Comparison of ENCODE assay signal across 17 cellular contexts in the genomic region with DNA sequence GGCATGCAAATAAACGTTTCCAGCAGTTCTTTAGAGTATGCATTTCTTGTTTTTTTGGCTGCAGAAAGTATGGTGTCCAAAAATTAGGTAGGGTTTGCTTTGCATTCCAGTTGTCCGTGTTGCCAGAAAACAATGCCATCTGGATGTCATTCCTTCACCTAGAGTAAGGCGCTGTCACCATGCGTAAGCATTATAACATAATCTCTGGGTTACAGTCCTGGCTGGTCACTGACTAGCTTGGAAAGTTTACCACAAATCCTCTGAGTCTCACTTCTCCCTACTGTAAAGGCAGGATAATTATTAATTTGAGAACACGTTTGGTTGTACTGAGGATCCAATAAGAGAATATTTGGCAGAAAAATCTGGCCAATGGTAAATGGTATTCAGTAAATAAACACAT.
DNase-seq lines count a peak whose midpoint lies in the region; ATAC-seq and TF ChIP-seq lines count a peak whose summit lies in the region.
"Had no signal": no experiment of that assay in that cellular context is flagged by ENCODE, and none has a peak within 500 bp of the region (broad histone marks: within the 10 kb centered on the region; RNA-seq: fewer than 3 reads in every experiment).

No MANE protein-coding gene starts in this region.

- peak; percentile 26 for DNase-seq in NCI-H82 (lab: John Stamatoyannopoulos, UW)
- DNase-seq in NCI-H82 treated with DMSO at 0.1 percent for 48 hours (lab: John Stamatoyannopoulos, UW; ENCODE audit: unreplicated experiment), result no peak
- no peak for DNase-seq in CD8-positive, alpha-beta T cell
- no peak for DNase-seq in activated T-helper 1 cell treated with anti-CD3 and anti-CD28 coated beads, Interleukin-12 subunit alpha, Interleukin-12 subunit beta, Interleukin-2, Interleukin-4 antibody, amounts not matched to agents 30 ng/mL and 10 ng/mL and 1 ng/mL, durations not matched to agents 14 hours and 24 hours and 36 hours (ENCODE audit: low spot score)
- DNase-seq in NCI-H345 (lab: John Stamatoyannopoulos, UW), result no peak
- DNase-seq in NCI-H187 (lab: John Stamatoyannopoulos, UW), result no peak
- DNase-seq: activated gamma-delta T cell, islet precursor cell, psoas muscle had no signal

- H3K27ac ChIP-seq in CD8-positive, alpha-beta T cell (ENCODE audit: low read depth, low read length), result peak overlapping the region; percentile 69
- peak overlapping the region in 1 of 2 donors; percentile 48 for H3K27ac ChIP-seq in mucosa of rectum (ENCODE audit: low read depth in 2 of 2, low read length in 2 of 2)
- H3K27ac ChIP-seq: 22Rv1, hepatocyte, psoas muscle had no signal

- H3K4me3 ChIP-seq in CD8-positive, alpha-beta T cell (ENCODE audit: low read depth, low read length), result no peak overlapping the region
- H3K4me3 ChIP-seq in mucosa of rectum (ENCODE audit: low read length in 2 of 2), result peak overlapping the region; percentile 53 to 79
- H3K4me3 ChIP-seq: colonic mucosa, hepatocyte, psoas muscle, smooth muscle cell had no signal

- no peak overlapping the region for H3K9ac ChIP-seq in mucosa of rectum (ENCODE audit: low read depth in 1 of 2, low read length in 2 of 2)

- intact Hi-C loops in CD8-positive, alpha-beta T cell (cut with DNase I, micrococcal nuclease), result loop anchor here in 1 of 2 experiments (1.0 to 10.0 kb wide), 5 partner anchors 14 to 1912 kb away; a partner anchor contains a TSS
- intact Hi-C loops in activated T-helper 1 cell treated with anti-CD3 and anti-CD28 coated beads, Interleukin-12 subunit alpha, Interleukin-12 subunit beta, Interleukin-2, Interleukin-4 antibody, amounts not matched to agents 30 ng/mL and 10 ng/mL and 1 ng/mL, durations not matched to agents 14 hours and 24 hours and 36 hours (cut with micrococcal nuclease), result loop anchor here (1.0 kb wide), 1 partner anchor 13 kb away; no protein-coding TSS in a partner anchor

- no peaks in the 10 kb centered on the region for H3K36me3 Mint-ChIP-seq in CD8-positive, alpha-beta T cell
- peaks cover 6% of the 10 kb centered on the region for H3K36me3 Mint-ChIP-seq in activated T-helper 1 cell treated with anti-CD3 and anti-CD28 coated beads, Interleukin-12 subunit alpha, Interleukin-12 subunit beta, Interleukin-2, Interleukin-4 antibody, amounts not matched to agents 30 ng/mL and 10 ng/mL and 1 ng/mL, durations not matched to agents 14 hours and 24 hours and 36 hours (ENCODE audit: low read depth)

- no peaks in the 10 kb centered on the region for H3K9me3 ChIP-seq in CD8-positive, alpha-beta T cell (ENCODE audit: low read length)
- H3K9me3 ChIP-seq in mucosa of rectum (ENCODE audit: control insufficient read depth in 2 of 2, low read length in 2 of 2), result peaks cover 0 to 2% of the 10 kb centered on the region in 2 donors
- H3K9me3 ChIP-seq: colonic mucosa had no signal

- CTCF ChIA-PET in CD8-positive, alpha-beta T cell (lab: Charles Lee), result interaction anchor here (1.7 kb wide), 1 partner anchor 19 kb away, joined by 5 read pairs; no protein-coding TSS in a partner anchor

- H3K9me3 Mint-ChIP-seq in CD8-positive, alpha-beta T cell, result peaks cover 10% of the 10 kb centered on the region
- peaks cover 17% of the 10 kb centered on the region for H3K9me3 Mint-ChIP-seq in activated T-helper 1 cell treated with anti-CD3 and anti-CD28 coated beads, Interleukin-12 subunit alpha, Interleukin-12 subunit beta, Interleukin-2, Interleukin-4 antibody, amounts not matched to agents 30 ng/mL and 10 ng/mL and 1 ng/mL, durations not matched to agents 14 hours and 24 hours and 36 hours

- H3K27me3 ChIP-seq in CD8-positive, alpha-beta T cell (ENCODE audit: insufficient read depth, low read length), result no peaks in the 10 kb centered on the region
- no peaks in the 10 kb centered on the region for H3K27me3 ChIP-seq in mucosa of rectum (ENCODE audit: control insufficient read depth in 2 of 2, insufficient read depth in 2 of 2, low read length in 2 of 2)
- H3K27me3 ChIP-seq: colonic mucosa, hepatocyte had no signal

- H3K27me3 Mint-ChIP-seq in CD8-positive, alpha-beta T cell (ENCODE audit: low read depth), result peaks cover 6% of the 10 kb centered on the region
- H3K27me3 Mint-ChIP-seq in activated T-helper 1 cell treated with anti-CD3 and anti-CD28 coated beads, Interleukin-12 subunit alpha, Interleukin-12 subunit beta, Interleukin-2, Interleukin-4 antibody, amounts not matched to agents 30 ng/mL and 10 ng/mL and 1 ng/mL, durations not matched to agents 14 hours and 24 hours and 36 hours (ENCODE audit: insufficient read depth), result peaks cover 11% of the 10 kb centered on the region

- H3K4me1 ChIP-seq in CD8-positive, alpha-beta T cell (ENCODE audit: insufficient read depth, low read length), result peaks cover 13% of the 10 kb centered on the region
- peaks cover 4 to 6% of the 10 kb centered on the region in 2 donors for H3K4me1 ChIP-seq in mucosa of rectum (ENCODE audit: control insufficient read depth in 2 of 2, insufficient read depth in 2 of 2, low read length in 2 of 2)
- H3K4me1 ChIP-seq: colonic mucosa, psoas muscle had no signal

- POLR2A ChIA-PET in CD8-positive, alpha-beta T cell (lab: Charles Lee), result interaction anchor here (0.6 to 1.1 kb wide), 3 partner anchors 19 to 356 kb away, joined by 3 to 6 read pairs (median 4); no protein-coding TSS in a partner anchor

- ATAC-seq in CD8-positive, alpha-beta T cell, result no peak
- no peak for ATAC-seq in GM18511 (IDR thresholded peaks at IDR 0.05; ENCODE audit: unreplicated experiment)
- ATAC-seq: HCT116, psoas muscle had no signal

- no peaks in the 10 kb centered on the region for H3K36me3 ChIP-seq in CD8-positive, alpha-beta T cell (ENCODE audit: insufficient read depth, low read length)
- H3K36me3 ChIP-seq in mucosa of rectum (ENCODE audit: control insufficient read depth in 2 of 2, insufficient read depth in 2 of 2, low read length in 2 of 2), result no peaks in the 10 kb centered on the region
- H3K36me3 ChIP-seq: colonic mucosa had no signal

- TF ChIP-seq CTCF in CD8-positive, alpha-beta T cell (IDR thresholded peaks at IDR 0.05), result no peak

- H3K4me3 Mint-ChIP-seq in CD8-positive, alpha-beta T cell, result peak overlapping the region; percentile 77
- peak overlapping the region; percentile 70 for H3K4me3 Mint-ChIP-seq in activated T-helper 1 cell treated with anti-CD3 and anti-CD28 coated beads, Interleukin-12 subunit alpha, Interleukin-12 subunit beta, Interleukin-2, Interleukin-4 antibody, amounts not matched to agents 30 ng/mL and 10 ng/mL and 1 ng/mL, durations not matched to agents 14 hours and 24 hours and 36 hours
- H3K4me3 Mint-ChIP-seq: neural crest cell had no signal

- peaks cover 30% of the 10 kb centered on the region for H3K4me1 Mint-ChIP-seq in CD8-positive, alpha-beta T cell (ENCODE audit: low read depth)
- H3K4me1 Mint-ChIP-seq in activated T-helper 1 cell treated with anti-CD3 and anti-CD28 coated beads, Interleukin-12 subunit alpha, Interleukin-12 subunit beta, Interleukin-2, Interleukin-4 antibody, amounts not matched to agents 30 ng/mL and 10 ng/mL and 1 ng/mL, durations not matched to agents 14 hours and 24 hours and 36 hours (ENCODE audit: low read depth), result peaks cover 10% of the 10 kb centered on the region
- H3K4me1 Mint-ChIP-seq: neural crest cell had no signal

- H3K27ac Mint-ChIP-seq in CD8-positive, alpha-beta T cell, result peak overlapping the region; percentile 99
- H3K27ac Mint-ChIP-seq in activated T-helper 1 cell treated with anti-CD3 and anti-CD28 coated beads, Interleukin-12 subunit alpha, Interleukin-12 subunit beta, Interleukin-2, Interleukin-4 antibody, amounts not matched to agents 30 ng/mL and 10 ng/mL and 1 ng/mL, durations not matched to agents 14 hours and 24 hours and 36 hours, result no peak overlapping the region
